Comparison of ENCODE assay signal across 15 cellular contexts in the genomic region with DNA sequence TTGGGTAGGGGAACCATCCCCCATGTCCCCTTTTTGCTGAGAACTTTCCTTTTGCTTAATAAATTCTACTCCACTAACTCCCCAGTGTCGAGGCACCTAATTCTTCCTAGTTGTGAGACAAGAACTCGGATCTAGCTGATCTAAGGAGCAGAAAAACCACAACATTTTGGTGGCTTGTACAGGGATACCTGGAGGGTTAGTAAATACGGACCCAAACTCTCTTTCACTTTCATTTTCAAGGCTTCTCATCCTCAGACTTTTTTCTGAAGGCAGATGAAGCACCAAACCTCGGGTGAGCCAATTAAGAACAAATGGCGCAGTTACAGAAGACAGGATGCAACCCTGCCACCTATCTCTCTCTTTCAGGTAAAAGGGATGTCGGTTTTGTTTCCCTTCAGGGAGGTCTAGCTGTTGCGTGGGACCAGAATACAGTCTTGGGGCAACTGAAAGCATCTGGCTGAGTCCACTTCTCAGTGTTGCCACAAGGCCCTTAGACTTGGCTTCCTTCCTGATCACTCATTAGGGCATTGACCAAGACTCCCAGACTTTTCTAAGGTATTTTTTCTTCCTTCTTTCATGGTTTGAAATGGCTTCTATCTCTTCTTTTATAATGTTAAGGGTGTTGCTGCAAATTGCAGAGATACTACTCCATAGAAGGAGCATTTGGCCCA. TPM values are rescaled to one million over a fixed set of nuclear protein-coding genes. Genes with fewer than 3 reads are reported as not detected.
DNase-seq lines count a peak whose midpoint lies in the region; ATAC-seq lines count a peak whose summit lies in the region.
"Had no signal": no experiment of that assay in that cellular context is flagged by ENCODE, and none has a peak within 500 bp of the region (broad histone marks: within the 10 kb centered on the region; RNA-seq: fewer than 3 reads in every experiment).

No MANE protein-coding gene starts in this region.

- H3K27ac Mint-ChIP-seq in T-cell (no peak overlapping the region), naive B cell (peak overlapping the region in 1 of 6 donors; percentile 15)
- no peak overlapping the region for H3K27ac Mint-ChIP-seq in activated T-helper 2 cell treated with anti-CD3 and anti-CD28 coated beads, Interferon-gamma antibody, Interleukin-2, Interleukin-4, amounts not matched to agents 10 μg/mL and 5 μg/mL and 100 μg/mL, durations not matched to agents 14 hours and 24 hours and 36 hours
- H3K27ac Mint-ChIP-seq: mesothelial cell of epicardium had no signal

- intact Hi-C loops in activated T-helper 2 cell treated with anti-CD3 and anti-CD28 coated beads, Interferon-gamma antibody, Interleukin-2, Interleukin-4, amounts not matched to agents 10 μg/mL and 5 μg/mL and 100 μg/mL, durations not matched to agents 14 hours and 24 hours and 36 hours (cut with micrococcal nuclease), result no loop called here

- peaks cover 6% of the 10 kb centered on the region for H3K4me1 Mint-ChIP-seq in activated T-cell treated with anti-CD3 and anti-CD28 coated beads, Interleukin-2, amount 50 U/mL, for 4 hours (ENCODE audit: low read depth)
- H3K4me1 Mint-ChIP-seq in T-cell, result peaks cover 0 to 15% (median 12%) of the 10 kb centered on the region in 3 donors
- H3K4me1 Mint-ChIP-seq in naive B cell, result peaks cover 6 to 14% (median 7%) of the 10 kb centered on the region in 3 donors
- peaks cover 2% of the 10 kb centered on the region for H3K4me1 Mint-ChIP-seq in activated T-helper 2 cell treated with anti-CD3 and anti-CD28 coated beads, Interferon-gamma antibody, Interleukin-2, Interleukin-4, amounts not matched to agents 10 μg/mL and 5 μg/mL and 100 μg/mL, durations not matched to agents 14 hours and 24 hours and 36 hours (ENCODE audit: low read depth)

- POLR2A ChIA-PET in T-cell (lab: Charles Lee), result no interaction called here

- H3K36me3 Mint-ChIP-seq in activated T-cell treated with anti-CD3 and anti-CD28 coated beads, Interleukin-2, amount 50 U/mL, for 4 hours (ENCODE audit: insufficient read depth), result no peaks in the 10 kb centered on the region
- H3K36me3 Mint-ChIP-seq in T-cell, result no peaks in the 10 kb centered on the region
- no peaks in the 10 kb centered on the region for H3K36me3 Mint-ChIP-seq in naive B cell
- H3K36me3 Mint-ChIP-seq in activated T-helper 2 cell treated with anti-CD3 and anti-CD28 coated beads, Interferon-gamma antibody, Interleukin-2, Interleukin-4, amounts not matched to agents 10 μg/mL and 5 μg/mL and 100 μg/mL, durations not matched to agents 14 hours and 24 hours and 36 hours (ENCODE audit: low read depth), result no peaks in the 10 kb centered on the region
- H3K36me3 Mint-ChIP-seq: mesothelial cell of epicardium had no signal

- no peaks in the 10 kb centered on the region for H3K27me3 Mint-ChIP-seq in activated T-cell treated with anti-CD3 and anti-CD28 coated beads, Interleukin-2, amount 50 U/mL, for 4 hours (ENCODE audit: low read depth)
- no peaks in the 10 kb centered on the region for H3K27me3 Mint-ChIP-seq in T-cell
- peaks cover 0 to 9% (median 8%) of the 10 kb centered on the region in 3 donors for H3K27me3 Mint-ChIP-seq in naive B cell
- no peaks in the 10 kb centered on the region for H3K27me3 Mint-ChIP-seq in activated T-helper 2 cell treated with anti-CD3 and anti-CD28 coated beads, Interferon-gamma antibody, Interleukin-2, Interleukin-4, amounts not matched to agents 10 μg/mL and 5 μg/mL and 100 μg/mL, durations not matched to agents 14 hours and 24 hours and 36 hours (ENCODE audit: low read depth)

- CTCF ChIA-PET in T-cell (lab: Charles Lee), result no interaction called here

- H3K4me3 Mint-ChIP-seq in activated T-cell treated with anti-CD3 and anti-CD28 coated beads, Interleukin-2, amount 50 U/mL, for 4 hours, result peak overlapping the region; percentile 20
- H3K4me3 Mint-ChIP-seq in T-cell (peak overlapping the region; percentile 25 to 67 (median 37)), naive B cell (peak overlapping the region in 7 of 8 donors; percentile 8 to 49 (median 16))
- no peak overlapping the region for H3K4me3 Mint-ChIP-seq in activated T-helper 2 cell treated with anti-CD3 and anti-CD28 coated beads, Interferon-gamma antibody, Interleukin-2, Interleukin-4, amounts not matched to agents 10 μg/mL and 5 μg/mL and 100 μg/mL, durations not matched to agents 14 hours and 24 hours and 36 hours (ENCODE audit: low read depth)
- H3K4me3 Mint-ChIP-seq: mesothelial cell of epicardium had no signal

- no peak for DNase-seq in activated T-cell treated with anti-CD3 and anti-CD28 coated beads, Interleukin-2, amount 50 U/mL, for 4 hours
- no peak for DNase-seq in activated T-cell treated with anti-CD3 and anti-CD28 coated beads, Interleukin-2, amount 50 U/mL, for 1 hour
- DNase-seq in T-cell (no peak), naive B cell (no peak)
- DNase-seq in activated T-helper 2 cell treated with anti-CD3 and anti-CD28 coated beads, Interferon-gamma antibody, Interleukin-2, Interleukin-4, amounts not matched to agents 10 μg/mL and 5 μg/mL and 100 μg/mL, durations not matched to agents 14 hours and 24 hours and 36 hours (ENCODE audit: low spot score), result no peak
- DNase-seq: activated CD8-positive, alpha-beta memory T cell treated with anti-CD3 and anti-CD28 coated beads, Interleukin-2, amount 50 U/mL, for 48 hours; amniotic stem cell; head of caudate nucleus; NCI-H1048; stimulated activated naive CD4-positive, alpha-beta T cell treated with Interleukin-2 at 50 U/mL for 16 hours had no signal

- ATAC-seq in activated T-cell treated with anti-CD3 and anti-CD28 coated beads, Interleukin-2, amount 50 U/mL, for 4 hours, result no peak
- ATAC-seq in GM21717 (IDR thresholded peaks at IDR 0.05; ENCODE audit: unreplicated experiment), result peak; percentile 61
- no peak for ATAC-seq in T-cell (replicated peaks in 1 of 4)
- no peak for ATAC-seq in naive B cell (ENCODE audit: low read depth in 2 of 2)
- ATAC-seq in GM19397 (IDR thresholded peaks at IDR 0.05; ENCODE audit: unreplicated experiment), result no peak
- ATAC-seq in HG03108 (IDR thresholded peaks at IDR 0.05; ENCODE audit: unreplicated experiment), result no peak

- no peaks in the 10 kb centered on the region for H3K9me3 Mint-ChIP-seq in activated T-cell treated with anti-CD3 and anti-CD28 coated beads, Interleukin-2, amount 50 U/mL, for 4 hours
- H3K9me3 Mint-ChIP-seq in T-cell (no peaks in the 10 kb centered on the region), naive B cell (peaks cover 0 to 9% (median 0%) of the 10 kb centered on the region in 7 donors)
- peaks cover 4% of the 10 kb centered on the region for H3K9me3 Mint-ChIP-seq in activated T-helper 2 cell treated with anti-CD3 and anti-CD28 coated beads, Interferon-gamma antibody, Interleukin-2, Interleukin-4, amounts not matched to agents 10 μg/mL and 5 μg/mL and 100 μg/mL, durations not matched to agents 14 hours and 24 hours and 36 hours

RNA-seq across cellular contexts. Expression of a gene that starts 11.1 kb away (rescaled TPM):
- not detected for total RNA-seq in activated T-cell treated with anti-CD3 and anti-CD28 coated beads, Interleukin-2, amount 50 U/mL, for 4 hours
- total RNA-seq in T-cell, result under 1 TPM in 1 of 5 donors, not detected in 4; 0.12 TPM
- polyA plus RNA-seq in naive B cell (ENCODE audit: low read depth in 6 of 6), result not detected
- not detected in 2 replicates for total RNA-seq in activated T-helper 2 cell treated with anti-CD3 and anti-CD28 coated beads, Interferon-gamma antibody, Interleukin-2, Interleukin-4, amounts not matched to agents 10 μg/mL and 5 μg/mL and 100 μg/mL, durations not matched to agents 14 hours and 24 hours and 36 hours
- total RNA-seq: SK-MEL-5 had no signal
